In the genomic region with DNA sequence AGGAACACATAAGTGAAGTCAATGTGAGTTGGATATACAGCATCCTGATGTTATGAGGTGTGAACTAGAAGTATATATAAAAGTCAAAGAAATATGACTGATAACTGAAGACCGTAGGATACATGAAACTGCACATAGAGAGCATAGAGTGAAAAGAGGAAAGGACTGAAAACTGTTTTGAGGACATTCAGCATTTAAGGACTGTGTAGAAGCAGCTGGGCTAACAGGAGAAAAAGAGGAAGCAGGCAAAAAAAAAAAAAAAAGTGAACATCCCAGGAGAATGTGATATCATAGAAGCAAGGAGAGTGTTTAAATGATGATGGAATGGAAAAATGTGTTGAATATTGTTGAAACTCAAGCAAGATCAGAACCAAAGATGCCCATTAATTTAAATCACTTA, we compare ENCODE assay signal across 15 cellular contexts.
A peak's percentile ranks its signal among the peaks of the same experiment; 100 is the strongest.
DNase-seq lines count a peak whose midpoint lies in the region; ATAC-seq, FAIRE-seq and TF ChIP-seq lines count a peak whose summit lies in the region.
"Had no signal": no experiment of that assay in that cellular context is flagged by ENCODE, and none has a peak within 500 bp of the region (broad histone marks: within the 10 kb centered on the region; RNA-seq: fewer than 3 reads in every experiment).

No MANE protein-coding gene starts in this region.

- no peak for TF ChIP-seq CTCF in heart right ventricle (IDR thresholded peaks at IDR 0.05)

- no peaks in the 10 kb centered on the region for H3K4me1 ChIP-seq in heart right ventricle

- intact Hi-C loops in heart right ventricle (cut with DNase I), result no loop called here

- H3K36me3 ChIP-seq in heart right ventricle, result no peaks in the 10 kb centered on the region

- H3K9me3 ChIP-seq in heart right ventricle, result no peaks in the 10 kb centered on the region

- no peak for ATAC-seq in heart right ventricle
- no peak for ATAC-seq in HG03039 (IDR thresholded peaks at IDR 0.05; ENCODE audit: unreplicated experiment)
- ATAC-seq: GM23338, HepG2 had no signal

- no peak overlapping the region for H3K27ac ChIP-seq in heart right ventricle
- H3K27ac ChIP-seq: C4-2B had no signal

- no peaks in the 10 kb centered on the region for H3K27me3 ChIP-seq in heart right ventricle

- no peak overlapping the region for H3K4me3 ChIP-seq in heart right ventricle
- H3K4me3 ChIP-seq: GM23338 had no signal

- DNase-seq in SKM-1 treated with dmso at 0.1 percent for 144 hours (lab: John Stamatoyannopoulos, UW; ENCODE audit: unreplicated experiment) (peak; percentile 37), SKM-1 (lab: John Stamatoyannopoulos, UW; ENCODE audit: unreplicated experiment) (no peak), NAMALWA (ENCODE audit: low spot score) (peak; percentile 15), OCI-M1 (lab: John Stamatoyannopoulos, UW) (peak; percentile 67), heart right ventricle (no peak), HTR-8/SVneo (ENCODE audit: insufficient read length, low spot score) (no peak)
- DNase-seq: CD4-positive, alpha-beta memory T cell; DMS79; H7 had no signal

- WGBS in heart right ventricle, 2 donors, result 68 to 88% methylated on average over 1 of the region's 1 CpG

- FAIRE-seq in HTR-8/SVneo (lab: Jason Lieb, UNC), result no peak
- FAIRE-seq: A204.1, GM12891, HepG2 had no signal

Comparison
In these comparisons a context has a peak if more than half of its experiments do, and no peak if none do; other contexts are left out.
1. DNase-seq: peak in SKM-1 treated with dmso at 0.1 percent for 144 hours (single experiment), NAMALWA (single experiment) and OCI-M1 (single experiment); none in SKM-1 (single experiment), heart right ventricle (0 of 2) and HTR-8/SVneo (single experiment).